In genomic region chr10:6133331-6134098, GRCh38 we compare ENCODE assay signal across 1 cellular context.
TF ChIP-seq lines count a peak whose summit lies in the region.

No MANE protein-coding gene starts in this region.

TF ChIP-seq in GM23338, 12 proteins besides CTCF, POLR2A, EP300 and RAD21 (continued from another document):
- TF ChIP-seq ZNF462 (CRISPR knock-in tag; IDR thresholded peaks at IDR 0.05) = no peak
- TF ChIP-seq JUNB (IDR thresholded peaks at IDR 0.05; ENCODE audit: unreplicated experiment) = no peak
TF ChIP-seq in GM23338: peak in this region for 0.
